Comparison of ENCODE assay signal across 31 cellular contexts in genomic region chr9:36825179-36825578, GRCh38.
"Had no signal": no experiment of that assay in that cellular context is flagged by ENCODE, and none has a peak within 500 bp of the region (broad histone marks: within the 10 kb centered on the region; RNA-seq: fewer than 3 reads in every experiment).

No MANE protein-coding gene starts in this region.

- H3K4me1 ChIP-seq: adrenal gland, body of pancreas, colonic mucosa, esophagus squamous epithelium had no signal

- H3K4me3 ChIP-seq: adrenal gland, body of pancreas, colonic mucosa, esophagus squamous epithelium had no signal

- H3K27ac Mint-ChIP-seq: activated CD4-positive, alpha-beta memory T cell treated with anti-CD3 and anti-CD28 coated beads for 36 hours; activated CD4-positive, alpha-beta T cell treated with anti-CD3 and anti-CD28 coated beads for 36 hours; activated CD4-positive, alpha-beta T cell treated with anti-CD3 and anti-CD28 coated beads, Interleukin-2, amount 10 ng/mL, durations not matched to agents 24 days and 14 days; activated CD8-positive, alpha-beta memory T cell treated with anti-CD3 and anti-CD28 coated beads, Interleukin-2, amount 10 ng/mL, durations not matched to agents 7 days and 5 days; activated CD8-positive, alpha-beta T cell treated with anti-CD3 and anti-CD28 coated beads, Interleukin-2, amount 10 ng/mL, durations not matched to agents 7 days and 5 days; activated naive CD4-positive, alpha-beta T cell treated with anti-CD3 and anti-CD28 coated beads for 36 hours; activated naive CD4-positive, alpha-beta T cell treated with anti-CD3 and anti-CD28 coated beads, Interleukin-2, amount 50 U/mL, for 24 hours; activated naive CD8-positive, alpha-beta T cell treated with anti-CD3 and anti-CD28 coated beads for 36 hours; activated naive CD8-positive, alpha-beta T cell treated with anti-CD3 and anti-CD28 coated beads, Interleukin-2, amount 50 U/mL, for 24 hours; activated T-helper 1 cell treated with anti-CD3 and anti-CD28 coated beads, Interleukin-12 subunit alpha, Interleukin-12 subunit beta, Interleukin-2, Interleukin-4 antibody, amounts not matched to agents 30 ng/mL and 10 ng/mL and 1 ng/mL, durations not matched to agents 14 hours and 24 hours and 36 hours; activated T-helper 2 cell treated with anti-CD3 and anti-CD28 coated beads, Interferon-gamma antibody, Interleukin-2, Interleukin-4, amounts not matched to agents 10 μg/mL and 5 μg/mL and 100 μg/mL, durations not matched to agents 14 hours and 24 hours and 36 hours; T-helper 17 cell; T-helper 2 cell treated with Interferon-gamma antibody and Interleukin-4, amounts not matched to agents 5 μg/mL and 100 μg/mL, for 36 hours had no signal

- H3K36me3 ChIP-seq: adrenal gland, colonic mucosa, esophagus squamous epithelium, WERI-Rb-1 had no signal

- H3K27me3 ChIP-seq: adrenal gland, colonic mucosa had no signal

- H3K9me3 ChIP-seq: adrenal gland, body of pancreas, colonic mucosa, esophagus squamous epithelium had no signal

- H3K9me3 Mint-ChIP-seq: activated CD4-positive, alpha-beta memory T cell treated with anti-CD3 and anti-CD28 coated beads for 36 hours; activated CD4-positive, alpha-beta T cell treated with anti-CD3 and anti-CD28 coated beads, Interleukin-2, amount 10 ng/mL, durations not matched to agents 24 days and 14 days; activated naive CD4-positive, alpha-beta T cell treated with anti-CD3 and anti-CD28 coated beads for 36 hours; activated naive CD4-positive, alpha-beta T cell treated with anti-CD3 and anti-CD28 coated beads, Interleukin-2, amount 50 U/mL, for 24 hours; activated naive CD8-positive, alpha-beta T cell treated with anti-CD3 and anti-CD28 coated beads for 36 hours; activated naive CD8-positive, alpha-beta T cell treated with anti-CD3 and anti-CD28 coated beads, Interleukin-2, amount 50 U/mL, for 24 hours; activated T-helper 1 cell treated with anti-CD3 and anti-CD28 coated beads, Interleukin-12 subunit alpha, Interleukin-12 subunit beta, Interleukin-2, Interleukin-4 antibody, amounts not matched to agents 30 ng/mL and 10 ng/mL and 1 ng/mL, durations not matched to agents 14 hours and 24 hours and 36 hours; activated T-helper 2 cell treated with anti-CD3 and anti-CD28 coated beads, Interferon-gamma antibody, Interleukin-2, Interleukin-4, amounts not matched to agents 10 μg/mL and 5 μg/mL and 100 μg/mL, durations not matched to agents 14 hours and 24 hours and 36 hours; T-helper 2 cell treated with Interferon-gamma antibody and Interleukin-4, amounts not matched to agents 5 μg/mL and 100 μg/mL, for 36 hours had no signal

- DNase-seq: activated CD4-positive, alpha-beta memory T cell treated with anti-CD3 and anti-CD28 coated beads for 36 hours; activated CD4-positive, alpha-beta T cell treated with anti-CD3 and anti-CD28 coated beads for 36 hours; activated CD4-positive, alpha-beta T cell treated with anti-CD3 and anti-CD28 coated beads, Interleukin-2, amount 10 ng/mL, durations not matched to agents 24 days and 14 days; activated CD4-positive, CD25-positive, alpha-beta regulatory T cell; activated CD4-positive, CD25-positive, alpha-beta regulatory T cell treated with anti-CD3 and anti-CD28 coated beads, Interleukin-2, amount 50 U/mL, for 72 hours; activated CD8-positive, alpha-beta memory T cell treated with anti-CD3 and anti-CD28 coated beads, Interleukin-2, amount 10 ng/mL, durations not matched to agents 7 days and 5 days; activated CD8-positive, alpha-beta memory T cell treated with anti-CD3 and anti-CD28 coated beads, Interleukin-2, amount 50 U/mL, for 4 hours; activated CD8-positive, alpha-beta T cell treated with anti-CD3 and anti-CD28 coated beads, Interleukin-2, amount 10 ng/mL, durations not matched to agents 7 days and 5 days; activated naive CD4-positive, alpha-beta T cell treated with anti-CD3 and anti-CD28 coated beads for 36 hours; activated naive CD8-positive, alpha-beta T cell treated with anti-CD3 and anti-CD28 coated beads for 36 hours; activated naive CD8-positive, alpha-beta T cell treated with anti-CD3 and anti-CD28 coated beads, Interleukin-2, amount 50 U/mL, for 24 hours; activated T-cell treated with anti-CD3 and anti-CD28 coated beads, Interleukin-2, amount 50 U/mL, for 1 hour; activated T-cell treated with anti-CD3 and anti-CD28 coated beads, Interleukin-2, amount 50 U/mL, for 48 hours; adrenal gland; amygdala; aorta; body of pancreas; central memory CD4-positive, alpha-beta T cell; cerebellar nuclear complex; colonic mucosa; effector CD8-positive, alpha-beta T cell; esophagus squamous epithelium; T-helper 1 cell; T-helper 17 cell; T1000; WERI-Rb-1 had no signal

- H3K4me3 Mint-ChIP-seq: activated CD4-positive, alpha-beta memory T cell treated with anti-CD3 and anti-CD28 coated beads for 36 hours; activated CD4-positive, alpha-beta T cell treated with anti-CD3 and anti-CD28 coated beads for 36 hours; activated CD4-positive, alpha-beta T cell treated with anti-CD3 and anti-CD28 coated beads, Interleukin-2, amount 10 ng/mL, durations not matched to agents 24 days and 14 days; activated CD8-positive, alpha-beta memory T cell treated with anti-CD3 and anti-CD28 coated beads, Interleukin-2, amount 10 ng/mL, durations not matched to agents 7 days and 5 days; activated CD8-positive, alpha-beta T cell treated with anti-CD3 and anti-CD28 coated beads, Interleukin-2, amount 10 ng/mL, durations not matched to agents 7 days and 5 days; activated naive CD4-positive, alpha-beta T cell treated with anti-CD3 and anti-CD28 coated beads for 36 hours; activated naive CD4-positive, alpha-beta T cell treated with anti-CD3 and anti-CD28 coated beads, Interleukin-2, amount 50 U/mL, for 24 hours; activated naive CD8-positive, alpha-beta T cell treated with anti-CD3 and anti-CD28 coated beads for 36 hours; activated naive CD8-positive, alpha-beta T cell treated with anti-CD3 and anti-CD28 coated beads, Interleukin-2, amount 50 U/mL, for 24 hours; activated T-helper 1 cell treated with anti-CD3 and anti-CD28 coated beads, Interleukin-12 subunit alpha, Interleukin-12 subunit beta, Interleukin-2, Interleukin-4 antibody, amounts not matched to agents 30 ng/mL and 10 ng/mL and 1 ng/mL, durations not matched to agents 14 hours and 24 hours and 36 hours; T-helper 17 cell; T-helper 2 cell treated with Interferon-gamma antibody and Interleukin-4, amounts not matched to agents 5 μg/mL and 100 μg/mL, for 36 hours had no signal

- H3K36me3 Mint-ChIP-seq: activated CD4-positive, alpha-beta memory T cell treated with anti-CD3 and anti-CD28 coated beads for 36 hours; activated CD8-positive, alpha-beta memory T cell treated with anti-CD3 and anti-CD28 coated beads, Interleukin-2, amount 10 ng/mL, durations not matched to agents 7 days and 5 days; activated naive CD4-positive, alpha-beta T cell treated with anti-CD3 and anti-CD28 coated beads, Interleukin-2, amount 50 U/mL, for 24 hours; activated naive CD8-positive, alpha-beta T cell treated with anti-CD3 and anti-CD28 coated beads for 36 hours had no signal

- ATAC-seq: activated CD4-positive, alpha-beta T cell treated with anti-CD3 and anti-CD28 coated beads for 36 hours; activated CD8-positive, alpha-beta memory T cell treated with anti-CD3 and anti-CD28 coated beads, Interleukin-2, amount 10 ng/mL, durations not matched to agents 7 days and 5 days; activated CD8-positive, alpha-beta T cell treated with anti-CD3 and anti-CD28 coated beads, Interleukin-2, amount 10 ng/mL, durations not matched to agents 7 days and 5 days; activated naive CD8-positive, alpha-beta T cell treated with anti-CD3 and anti-CD28 coated beads, Interleukin-2, amount 50 U/mL, for 24 hours; body of pancreas; T-helper 17 cell had no signal

- H3K4me1 Mint-ChIP-seq: activated CD4-positive, alpha-beta T cell treated with anti-CD3 and anti-CD28 coated beads for 36 hours; activated CD4-positive, alpha-beta T cell treated with anti-CD3 and anti-CD28 coated beads, Interleukin-2, amount 10 ng/mL, durations not matched to agents 24 days and 14 days; activated CD8-positive, alpha-beta memory T cell treated with anti-CD3 and anti-CD28 coated beads, Interleukin-2, amount 10 ng/mL, durations not matched to agents 7 days and 5 days; activated naive CD4-positive, alpha-beta T cell treated with anti-CD3 and anti-CD28 coated beads, Interleukin-2, amount 50 U/mL, for 24 hours; activated naive CD8-positive, alpha-beta T cell treated with anti-CD3 and anti-CD28 coated beads for 36 hours; activated naive CD8-positive, alpha-beta T cell treated with anti-CD3 and anti-CD28 coated beads, Interleukin-2, amount 50 U/mL, for 24 hours had no signal

- H3K27ac ChIP-seq: adrenal gland, body of pancreas, colonic mucosa, epithelial cell of prostate, esophagus squamous epithelium, WERI-Rb-1 had no signal
